Comparison of ENCODE assay signal across 8 cellular contexts in the genomic region with DNA sequence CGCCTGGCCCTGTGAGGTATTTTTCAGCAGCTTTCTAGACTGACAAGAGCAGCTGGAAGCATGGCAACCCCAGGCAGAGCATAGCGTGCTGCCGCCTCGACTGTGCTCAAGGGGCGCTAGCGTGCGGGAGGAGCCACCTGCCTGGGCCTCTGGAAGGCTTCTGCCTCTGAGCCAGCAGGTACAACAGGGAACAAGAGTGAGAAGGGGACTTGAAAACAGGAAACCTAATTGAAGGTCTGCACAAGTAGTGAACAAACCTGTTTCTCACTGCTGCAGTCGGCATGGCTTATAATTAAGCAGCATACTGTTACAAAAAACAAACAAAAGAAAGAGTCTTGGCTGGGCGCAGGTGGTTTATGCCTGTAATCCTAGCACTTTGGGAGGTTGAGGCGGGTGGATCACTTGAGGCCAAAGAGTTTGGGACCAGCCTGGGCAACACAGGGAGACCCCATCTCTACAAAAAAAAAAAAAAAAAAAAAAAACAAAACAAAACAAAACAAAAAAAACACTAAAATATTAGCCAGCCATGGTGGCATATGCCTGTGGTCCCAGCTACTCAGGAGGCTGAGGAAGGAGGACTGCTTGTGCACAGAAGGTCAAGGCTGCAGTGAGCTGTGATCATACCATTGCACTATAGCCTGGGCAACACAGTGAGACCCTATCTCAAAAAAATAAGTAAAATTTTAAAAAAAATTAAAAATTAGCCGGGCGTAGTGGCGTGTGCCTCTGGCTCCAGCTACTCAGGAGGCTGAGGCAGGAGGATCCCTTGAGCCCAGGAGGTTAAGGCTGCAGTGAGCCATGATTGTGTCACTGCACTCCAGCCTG. TPM values are rescaled to one million over a fixed set of nuclear protein-coding genes. Genes with fewer than 3 reads are reported as not detected.
DNase-seq lines count a peak whose midpoint lies in the region; ATAC-seq and TF ChIP-seq lines count a peak whose summit lies in the region.

No MANE protein-coding gene starts in this region.

- no peak for ATAC-seq in GM21360 (IDR thresholded peaks at IDR 0.05; ENCODE audit: unreplicated experiment)
- no peak for ATAC-seq in GM19455 (IDR thresholded peaks at IDR 0.05; ENCODE audit: unreplicated experiment)
- no peak for ATAC-seq in HG02571 (IDR thresholded peaks at IDR 0.05; ENCODE audit: unreplicated experiment)

- intact Hi-C loops in lower leg skin (cut with DNase I; ENCODE audit: low total_unique reads), result no loop called here

- no peaks in the 10 kb centered on the region for H3K9me3 ChIP-seq in Peyer's patch

- no peak overlapping the region for H3K27ac ChIP-seq in Peyer's patch

- WGBS in lower leg skin, 2 donors, result 78 to 79% methylated on average over 13 of the region's 13 CpGs

- H3K4me1 ChIP-seq in Peyer's patch, result peaks cover 0 to under 1% (median 0%) of the 10 kb centered on the region in 4 donors

- no peak for TF ChIP-seq POLR2A in Peyer's patch (IDR thresholded peaks at IDR 0.05)
- TF ChIP-seq POLR2A in lower leg skin (IDR thresholded peaks at IDR 0.05), result no peak

- no peaks in the 10 kb centered on the region for H3K36me3 ChIP-seq in Peyer's patch

- H3K27me3 ChIP-seq in Peyer's patch, result no peaks in the 10 kb centered on the region

- TF ChIP-seq CTCF in Peyer's patch (IDR thresholded peaks at IDR 0.05), result peak in 4 of 6 experiments; percentile 28 to 68 (median 60)
- no peak for TF ChIP-seq CTCF in lower leg skin (IDR thresholded peaks at IDR 0.05)

- DNase-seq in D341Med (ENCODE audit: low spot score) (peak; percentile 69), HuH-7.5 (ENCODE audit: low spot score) (peak; percentile 52), Peyer's patch (peak in 2 of 3 donors; percentile 70 to 76), islet precursor cell (peak; percentile 95), lower leg skin (ENCODE audit: low spot score in 2 of 2) (no peak)

- no peak overlapping the region for H3K4me3 ChIP-seq in Peyer's patch
- H3K4me3 ChIP-seq in lower leg skin (ENCODE audit: low read depth, poor library complexity, severe bottlenecking), result no peak overlapping the region

RNA-seq across cellular contexts. Expression of a gene that starts 12.6 kb away (rescaled TPM):
- total RNA-seq in Peyer's patch (10 to 100 TPM; 11.9 to 31.2 (median 19.5) TPM), lower leg skin (10 to 100 TPM; 27.6 to 36.6 (median 31.7) TPM)

Comparison
In these comparisons a context has a peak if more than half of its experiments do, and no peak if none do; other contexts are left out.
1. DNase-seq: peak in D341Med (single experiment), HuH-7.5 (single experiment), Peyer's patch (2 of 3) and islet precursor cell (single experiment); none in lower leg skin (0 of 2).
2. CTCF ChIP-seq: peak in Peyer's patch (4 of 6); none in lower leg skin (0 of 3).